ENCODE assay signal across 15 cellular contexts in the genomic region with DNA sequence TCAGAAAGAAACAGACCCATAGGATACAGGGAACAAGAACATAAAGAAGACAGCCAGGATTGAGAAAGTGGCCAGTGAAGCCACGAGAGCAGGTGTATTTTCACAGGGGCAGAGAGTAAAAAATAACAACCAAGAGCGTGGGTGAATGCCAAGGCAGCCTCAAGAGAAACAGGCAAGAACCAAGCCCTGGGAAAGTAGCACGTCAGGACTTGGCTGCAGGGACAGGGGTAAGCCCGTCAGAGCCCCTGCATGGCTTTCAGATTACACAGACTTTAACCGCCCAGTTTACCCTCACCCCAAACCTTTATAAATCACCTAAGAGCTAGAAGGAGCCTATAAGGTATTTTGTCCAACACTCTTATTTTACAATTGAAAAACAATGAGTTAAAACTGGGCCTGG. TPM values are rescaled to one million over a fixed set of nuclear protein-coding genes. Genes with fewer than 3 reads are reported as not detected.
DNase-seq lines count a peak whose midpoint lies in the region; ATAC-seq and TF ChIP-seq lines count a peak whose summit lies in the region.
"Had no signal": no experiment of that assay in that cellular context is flagged by ENCODE, and none has a peak within 500 bp of the region (broad histone marks: within the 10 kb centered on the region; RNA-seq: fewer than 3 reads in every experiment).

No MANE protein-coding gene starts in this region.

- H3K27ac Mint-ChIP-seq in activated naive CD4-positive, alpha-beta T cell treated with anti-CD3 and anti-CD28 coated beads, Interleukin-2, amount 10 ng/mL, durations not matched to agents 7 days and 5 days: peak overlapping the region; percentile 94
- H3K27ac Mint-ChIP-seq in activated T-helper 1 cell treated with anti-CD3 and anti-CD28 coated beads, Interleukin-12 subunit alpha, Interleukin-12 subunit beta, Interleukin-2, Interleukin-4 antibody, amounts not matched to agents 30 ng/mL and 10 ng/mL and 1 ng/mL, durations not matched to agents 14 hours and 24 hours and 36 hours: peak overlapping the region; percentile 90
- H3K27ac Mint-ChIP-seq in stimulated activated naive CD8-positive, alpha-beta T cell treated with anti-CD3 and anti-CD28 coated beads, Interleukin-15, amount 100 ng/mL, for 72 hours: peak overlapping the region; percentile 92 to 93

- no peak overlapping the region for H3K4me3 ChIP-seq in psoas muscle
- H3K4me3 ChIP-seq: SJSA1 had no signal

- intact Hi-C loops in activated T-helper 1 cell treated with anti-CD3 and anti-CD28 coated beads, Interleukin-12 subunit alpha, Interleukin-12 subunit beta, Interleukin-2, Interleukin-4 antibody, amounts not matched to agents 30 ng/mL and 10 ng/mL and 1 ng/mL, durations not matched to agents 14 hours and 24 hours and 36 hours (cut with micrococcal nuclease): loop anchor here (1.0 to 5.0 kb wide), 2 partner anchors 37 to 316 kb away; no protein-coding TSS in a partner anchor
- intact Hi-C loops in psoas muscle (cut with DNase I): no loop called here

- H3K9me3 Mint-ChIP-seq in activated naive CD4-positive, alpha-beta T cell treated with anti-CD3 and anti-CD28 coated beads, Interleukin-2, amount 10 ng/mL, durations not matched to agents 7 days and 5 days: peaks cover 28% of the 10 kb centered on the region
- H3K9me3 Mint-ChIP-seq in activated T-helper 1 cell treated with anti-CD3 and anti-CD28 coated beads, Interleukin-12 subunit alpha, Interleukin-12 subunit beta, Interleukin-2, Interleukin-4 antibody, amounts not matched to agents 30 ng/mL and 10 ng/mL and 1 ng/mL, durations not matched to agents 14 hours and 24 hours and 36 hours: peaks cover 9% of the 10 kb centered on the region
- H3K9me3 Mint-ChIP-seq in stimulated activated naive CD8-positive, alpha-beta T cell treated with anti-CD3 and anti-CD28 coated beads, Interleukin-15, amount 100 ng/mL, for 72 hours: peaks cover 9 to 12% of the 10 kb centered on the region in 2 donors

- H3K36me3 ChIP-seq in psoas muscle (ENCODE audit: insufficient read depth in 1 of 2, low read depth in 1 of 2): no peaks in the 10 kb centered on the region
- H3K36me3 ChIP-seq: SJSA1 had no signal

- peaks cover 77% of the 10 kb centered on the region for H3K4me1 Mint-ChIP-seq in activated naive CD4-positive, alpha-beta T cell treated with anti-CD3 and anti-CD28 coated beads, Interleukin-2, amount 10 ng/mL, durations not matched to agents 7 days and 5 days
- peaks cover 83% of the 10 kb centered on the region for H3K4me1 Mint-ChIP-seq in activated T-helper 1 cell treated with anti-CD3 and anti-CD28 coated beads, Interleukin-12 subunit alpha, Interleukin-12 subunit beta, Interleukin-2, Interleukin-4 antibody, amounts not matched to agents 30 ng/mL and 10 ng/mL and 1 ng/mL, durations not matched to agents 14 hours and 24 hours and 36 hours (ENCODE audit: low read depth)
- peaks cover 93% of the 10 kb centered on the region for H3K4me1 Mint-ChIP-seq in stimulated activated naive CD8-positive, alpha-beta T cell treated with anti-CD3 and anti-CD28 coated beads, Interleukin-15, amount 100 ng/mL, for 72 hours

- WGBS in psoas muscle, 3 donors: 50 to 65% (median 53%) methylated on average over 5 of the region's 5 CpGs

- no peaks in the 10 kb centered on the region for H3K27me3 Mint-ChIP-seq in activated naive CD4-positive, alpha-beta T cell treated with anti-CD3 and anti-CD28 coated beads, Interleukin-2, amount 10 ng/mL, durations not matched to agents 7 days and 5 days
- H3K27me3 Mint-ChIP-seq in activated T-helper 1 cell treated with anti-CD3 and anti-CD28 coated beads, Interleukin-12 subunit alpha, Interleukin-12 subunit beta, Interleukin-2, Interleukin-4 antibody, amounts not matched to agents 30 ng/mL and 10 ng/mL and 1 ng/mL, durations not matched to agents 14 hours and 24 hours and 36 hours (ENCODE audit: insufficient read depth): peaks cover 2% of the 10 kb centered on the region
- no peaks in the 10 kb centered on the region for H3K27me3 Mint-ChIP-seq in stimulated activated naive CD8-positive, alpha-beta T cell treated with anti-CD3 and anti-CD28 coated beads, Interleukin-15, amount 100 ng/mL, for 72 hours

- H3K27ac ChIP-seq in foreskin keratinocyte (peak overlapping the region; percentile 63), psoas muscle (no peak overlapping the region)
- H3K27ac ChIP-seq: SJSA1 had no signal

- no peaks in the 10 kb centered on the region for H3K9me3 ChIP-seq in psoas muscle
- H3K9me3 ChIP-seq: SJSA1 had no signal

- no peaks in the 10 kb centered on the region for H3K27me3 ChIP-seq in foreskin keratinocyte
- no peaks in the 10 kb centered on the region for H3K27me3 ChIP-seq in psoas muscle (ENCODE audit: insufficient read depth in 3 of 3, low read length in 2 of 3)
- H3K27me3 ChIP-seq: SJSA1 had no signal

- peaks cover 76% of the 10 kb centered on the region for H3K36me3 Mint-ChIP-seq in activated naive CD4-positive, alpha-beta T cell treated with anti-CD3 and anti-CD28 coated beads, Interleukin-2, amount 10 ng/mL, durations not matched to agents 7 days and 5 days
- peaks cover 39% of the 10 kb centered on the region for H3K36me3 Mint-ChIP-seq in activated T-helper 1 cell treated with anti-CD3 and anti-CD28 coated beads, Interleukin-12 subunit alpha, Interleukin-12 subunit beta, Interleukin-2, Interleukin-4 antibody, amounts not matched to agents 30 ng/mL and 10 ng/mL and 1 ng/mL, durations not matched to agents 14 hours and 24 hours and 36 hours (ENCODE audit: low read depth)

- peak; percentile 55 for DNase-seq in activated naive CD4-positive, alpha-beta T cell treated with anti-CD3 and anti-CD28 coated beads, Interleukin-2, amount 10 ng/mL, durations not matched to agents 7 days and 5 days
- DNase-seq in activated naive CD4-positive, alpha-beta T cell (lab: John Stamatoyannopoulos, UW): no peak
- no peak for DNase-seq in activated T-helper 1 cell treated with anti-CD3 and anti-CD28 coated beads, Interleukin-12 subunit alpha, Interleukin-12 subunit beta, Interleukin-2, Interleukin-4 antibody, amounts not matched to agents 30 ng/mL and 10 ng/mL and 1 ng/mL, durations not matched to agents 14 hours and 24 hours and 36 hours (ENCODE audit: low spot score)
- DNase-seq in foreskin keratinocyte (peak; percentile 31 to 68), psoas muscle (no peak)
- DNase-seq in stimulated activated naive CD8-positive, alpha-beta T cell treated with anti-CD3 and anti-CD28 coated beads, Interleukin-15, amount 100 ng/mL, for 72 hours: peak in 1 of 2 donors; percentile 46
- DNase-seq: ACHN, amygdala, head of caudate nucleus, Karpas-422, NCI-H1930 had no signal

- peak overlapping the region; percentile 85 for H3K4me3 Mint-ChIP-seq in activated naive CD4-positive, alpha-beta T cell treated with anti-CD3 and anti-CD28 coated beads, Interleukin-2, amount 10 ng/mL, durations not matched to agents 7 days and 5 days
- H3K4me3 Mint-ChIP-seq in activated T-helper 1 cell treated with anti-CD3 and anti-CD28 coated beads, Interleukin-12 subunit alpha, Interleukin-12 subunit beta, Interleukin-2, Interleukin-4 antibody, amounts not matched to agents 30 ng/mL and 10 ng/mL and 1 ng/mL, durations not matched to agents 14 hours and 24 hours and 36 hours: peak overlapping the region; percentile 79
- H3K4me3 Mint-ChIP-seq in stimulated activated naive CD8-positive, alpha-beta T cell treated with anti-CD3 and anti-CD28 coated beads, Interleukin-15, amount 100 ng/mL, for 72 hours: peak overlapping the region; percentile 68 to 80

- CTCF ChIA-PET in activated naive CD4-positive, alpha-beta T cell treated with anti-CD3 and anti-CD28 coated beads, Interleukin-2, amount 10 ng/mL, durations not matched to agents 7 days and 5 days (lab: Charles Lee): interaction anchor here (1.3 to 2.6 kb wide), 7 partner anchors 8 to 165 kb away, joined by 3 to 13 read pairs (median 6); no protein-coding TSS in a partner anchor

- TF ChIP-seq CTCF in foreskin keratinocyte (conservative IDR thresholded peaks at IDR 0.05) (no peak), psoas muscle (IDR thresholded peaks at IDR 0.05) (no peak)

- H3K4me1 ChIP-seq in foreskin keratinocyte (peaks cover 19% of the 10 kb centered on the region), psoas muscle (no peaks in the 10 kb centered on the region)

- ATAC-seq in foreskin keratinocyte (peak; percentile 46), psoas muscle (no peak), HG02870 (IDR thresholded peaks at IDR 0.05; ENCODE audit: unreplicated experiment) (no peak), HG03108 (IDR thresholded peaks at IDR 0.05; ENCODE audit: unreplicated experiment) (no peak)
- peak; percentile 70 for ATAC-seq in stimulated activated naive CD8-positive, alpha-beta T cell treated with anti-CD3 and anti-CD28 coated beads, Interleukin-15, amount 100 ng/mL, for 72 hours
- ATAC-seq: left lobe of liver had no signal

RNA-seq across cellular contexts. Expression of a gene that starts 43.7 kb away (rescaled TPM):
- total RNA-seq in activated T-helper 1 cell treated with anti-CD3 and anti-CD28 coated beads, Interleukin-12 subunit alpha, Interleukin-12 subunit beta, Interleukin-2, Interleukin-4 antibody, amounts not matched to agents 30 ng/mL and 10 ng/mL and 1 ng/mL, durations not matched to agents 14 hours and 24 hours and 36 hours: 66.3 and 68.5 TPM in 2 replicates
- total RNA-seq in foreskin keratinocyte (139 and 150 TPM in 2 replicates), psoas muscle (1 to 10 TPM; 1.1 to 1.6 (median 1.1) TPM)
- polyA plus RNA-seq in foreskin keratinocyte (105 and 111 TPM in 2 replicates), psoas muscle (under 1 TPM; 0.34 to 0.62 (median 0.46) TPM)

Comparison
In these comparisons a context has a peak if more than half of its experiments do, and no peak if none do; other contexts are left out.
1. DNase-seq: peak in activated naive CD4-positive, alpha-beta T cell treated with anti-CD3 and anti-CD28 coated beads, Interleukin-2, amount 10 ng/mL, durations not matched to agents 7 days and 5 days (single experiment) and foreskin keratinocyte (2 of 2); none in activated naive CD4-positive, alpha-beta T cell (0 of 4), activated T-helper 1 cell treated with anti-CD3 and anti-CD28 coated beads, Interleukin-12 subunit alpha, Interleukin-12 subunit beta, Interleukin-2, Interleukin-4 antibody, amounts not matched to agents 30 ng/mL and 10 ng/mL and 1 ng/mL, durations not matched to agents 14 hours and 24 hours and 36 hours (single experiment) and psoas muscle (0 of 2).
2. ATAC-seq: peak in foreskin keratinocyte (single experiment) and stimulated activated naive CD8-positive, alpha-beta T cell treated with anti-CD3 and anti-CD28 coated beads, Interleukin-15, amount 100 ng/mL, for 72 hours (single experiment); none in psoas muscle (0 of 4), HG02870 (single experiment) and HG03108 (single experiment).
3. RNA of a gene that starts 43.7 kb away (total RNA-seq): 139 to 150 TPM in foreskin keratinocyte and 66.3 to 68.5 TPM in activated T-helper 1 cell treated with anti-CD3 and anti-CD28 coated beads, Interleukin-12 subunit alpha, Interleukin-12 subunit beta, Interleukin-2, Interleukin-4 antibody, amounts not matched to agents 30 ng/mL and 10 ng/mL and 1 ng/mL, durations not matched to agents 14 hours and 24 hours and 36 hours; 1.1 to 1.6 TPM in psoas muscle; every median in the first group is over 10 times any median in the second.
4. Peak in every context shown above with its lines, with median percentiles within 50 percentile points of each other: H3K27ac Mint-ChIP-seq and H3K4me3 Mint-ChIP-seq.